Comparison of ENCODE assay signal across 9 cellular contexts in the genomic region with DNA sequence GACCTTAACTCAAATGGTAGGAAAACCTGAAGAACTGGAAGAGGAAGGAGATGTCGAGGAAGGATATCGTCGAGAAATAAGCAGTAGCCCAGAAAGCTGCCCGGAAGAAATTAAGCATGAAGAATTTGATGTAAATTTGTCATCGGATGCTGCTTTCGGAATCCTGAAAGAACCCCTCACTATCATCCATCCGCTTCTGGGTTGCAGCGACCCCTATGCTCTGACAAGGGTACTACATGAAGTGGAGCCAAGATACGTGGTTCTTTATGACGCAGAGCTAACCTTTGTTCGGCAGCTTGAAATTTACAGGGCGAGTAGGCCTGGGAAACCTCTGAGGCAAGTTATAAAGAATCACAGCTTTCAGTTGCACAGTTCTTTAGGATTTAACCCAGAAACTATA. TPM values are rescaled to one million over a fixed set of nuclear protein-coding genes. Genes with fewer than 3 reads are reported as not detected.
A peak's percentile ranks its signal among the peaks of the same experiment; 100 is the strongest.
DNase-seq lines count a peak whose midpoint lies in the region; ATAC-seq, FAIRE-seq and TF ChIP-seq lines count a peak whose summit lies in the region.
"Had no signal": no experiment of that assay in that cellular context is flagged by ENCODE, and none has a peak within 500 bp of the region (broad histone marks: within the 10 kb centered on the region; RNA-seq: fewer than 3 reads in every experiment).

No MANE protein-coding gene starts in this region.

- CTCF ChIA-PET in AG04449 (lab: Yijun Ruan, JAX), result interaction anchor here (2.9 to 5.0 kb wide), 2 partner anchors 11 to 15 kb away, joined by 24 to 30 read pairs; partner anchors contain the start of gene ERCC4
- CTCF ChIA-PET in Calu3 (lab: Charles Lee), result interaction anchor here (0.8 to 1.2 kb wide), 2 partner anchors 17 to 249 kb away, joined by 3 read pairs; no protein-coding TSS in a partner anchor

- intact Hi-C loops in Calu3 (cut with micrococcal nuclease; ENCODE audit: unreplicated experiment) (no loop called here), sciatic nerve (cut with DNase I) (no loop called here)

- no peak for DNase-seq in AG04449 (ENCODE audit: low read depth, low spot score)
- no peak for DNase-seq in Calu3
- peak; percentile 15 for DNase-seq in T-helper 9 cell
- peak; percentile 70 for DNase-seq in iPS-NIHi11 (ENCODE audit: low spot score)
- no peak for DNase-seq in GM12892 (ENCODE audit: insufficient read length)
- no peak for DNase-seq in sciatic nerve (ENCODE audit: low spot score)
- DNase-seq: SIG-M5 had no signal

- peaks cover 15% of the 10 kb centered on the region for H3K36me3 Mint-ChIP-seq in Calu3 (ENCODE audit: insufficient read depth, unreplicated experiment)

- H3K9me3 Mint-ChIP-seq in Calu3 (ENCODE audit: low read depth, unreplicated experiment), result no peaks in the 10 kb centered on the region

- POLR2A ChIA-PET in AG04449 (lab: Yijun Ruan, JAX), result no interaction called here

- peak; percentile 21 for TF ChIP-seq CTCF in AG04449 (IDR thresholded peaks at IDR 0.05; ENCODE audit: insufficient read depth, low read length, missing control alignments)
- peak; percentile 68 for TF ChIP-seq CTCF in Calu3 (IDR thresholded peaks at IDR 0.05; ENCODE audit: unreplicated experiment)

- no peak for ATAC-seq in HG03378 (IDR thresholded peaks at IDR 0.05; ENCODE audit: unreplicated experiment)
- no peak for ATAC-seq in sciatic nerve
- ATAC-seq in GM18505 (IDR thresholded peaks at IDR 0.05; ENCODE audit: unreplicated experiment), result no peak

- no peak for FAIRE-seq in GM12892 (lab: Jason Lieb, UNC)

- no peak overlapping the region for H3K4me3 ChIP-seq in AG04449 (ENCODE audit: low read depth, low read length)

- H3K27ac Mint-ChIP-seq in Calu3 (ENCODE audit: unreplicated experiment), result no peak overlapping the region

- H3K4me1 Mint-ChIP-seq in Calu3 (ENCODE audit: low read depth, unreplicated experiment), result no peaks in the 10 kb centered on the region

- no TSS peak for BruUV-seq in Calu3 (replicated peaks; lab: Mats Ljungman, UMichigan)

- H3K4me3 Mint-ChIP-seq in Calu3 (ENCODE audit: low read depth, unreplicated experiment), result no peak overlapping the region

- TF ChIP-seq POLR2A in GM12892 (IDR thresholded peaks at IDR 0.05; ENCODE audit: low read depth, low read length) (no peak), GM18505 (IDR thresholded peaks at IDR 0.05; ENCODE audit: borderline replicate concordance, extremely low read depth, insufficient read depth, insufficient read length) (no peak)

- H3K27me3 Mint-ChIP-seq in Calu3 (ENCODE audit: unreplicated experiment), result no peaks in the 10 kb centered on the region

RNA-seq across cellular contexts. Expression of gene ERCC4, which starts 15.5 kb away (rescaled TPM):
- total RNA-seq in Calu3 (2022) (19.7 and 21.1 TPM in 2 replicates), sciatic nerve (17.3 TPM)
- 3.6 TPM for polyA plus RNA-seq in GM12892 (2012; ENCODE audit: missing spikeins)

Comparison
In these comparisons a context has a peak if more than half of its experiments do, and no peak if none do; other contexts are left out.
1. DNase-seq: peak in T-helper 9 cell (single experiment) and iPS-NIHi11 (single experiment); none in AG04449 (single experiment), Calu3 (single experiment), GM12892 (single experiment) and sciatic nerve (single experiment).